Comparison of ENCODE assay signal across 10 cellular contexts in genomic region chr3:190863119-190863465, GRCh38. TPM values are rescaled to one million over a fixed set of nuclear protein-coding genes. Genes with fewer than 3 reads are reported as not detected.
DNase-seq lines count a peak whose midpoint lies in the region; ATAC-seq, FAIRE-seq and TF ChIP-seq lines count a peak whose summit lies in the region.
"Had no signal": no experiment of that assay in that cellular context is flagged by ENCODE, and none has a peak within 500 bp of the region (broad histone marks: within the 10 kb centered on the region; RNA-seq: fewer than 3 reads in every experiment).

No MANE protein-coding gene starts in this region.

- peak overlapping the region; percentile 93; the same call in 1 of the 2 replicates for H2AFZ ChIP-seq in GM23338

- H3K79me2 ChIP-seq in GM23338 (replicated peaks; ENCODE audit: insufficient read depth), result no peaks in the 10 kb centered on the region

- H3K27me3 ChIP-seq in GM23338 (ENCODE audit: insufficient read depth) (peaks cover 52% of the 10 kb centered on the region), gastroesophageal sphincter (no peaks in the 10 kb centered on the region), sigmoid colon (no peaks in the 10 kb centered on the region)

- H3K27me3 Mint-ChIP-seq in GM23338 (ENCODE audit: insufficient read depth, low read depth, poor library complexity), result peaks cover 10% of the 10 kb centered on the region

- H3K27ac ChIP-seq in GM23338 (ENCODE audit: low read depth) (no peak overlapping the region), SK-N-MC (no peak overlapping the region), gastroesophageal sphincter (peak overlapping the region; percentile 63 to 92 (median 88)), sigmoid colon (peak overlapping the region; percentile 75 to 82 (median 80))

- H3K4me2 ChIP-seq in GM23338, result peak overlapping the region; percentile 88

- H3K4me1 ChIP-seq in GM23338 (ENCODE audit: insufficient read depth) (peaks cover 13% of the 10 kb centered on the region), gastroesophageal sphincter (peaks cover 0 to 11% (median 0%) of the 10 kb centered on the region in 3 donors), sigmoid colon (peaks cover 0 to 9% (median 0%) of the 10 kb centered on the region in 4 donors)

- no peaks in the 10 kb centered on the region for H4K20me1 ChIP-seq in GM23338 (replicated peaks; ENCODE audit: insufficient read depth)

- H3K36me3 ChIP-seq in GM23338 (ENCODE audit: insufficient read depth) (no peaks in the 10 kb centered on the region), SK-N-MC (ENCODE audit: insufficient read depth, low read length) (no peaks in the 10 kb centered on the region), gastroesophageal sphincter (no peaks in the 10 kb centered on the region), sigmoid colon (no peaks in the 10 kb centered on the region)

- no peaks in the 10 kb centered on the region for H3K36me3 Mint-ChIP-seq in GM23338 (ENCODE audit: low read depth)

- no peaks in the 10 kb centered on the region for H3K9me2 ChIP-seq in GM23338 (ENCODE audit: insufficient read depth)

- FAIRE-seq in D721Med (lab: Jason Lieb, UNC), result no peak

- H3F3A ChIP-seq in GM23338 (replicated peaks; ENCODE audit: low read depth), result no peaks in the 10 kb centered on the region

- no peak for TF ChIP-seq CTCF in GM23338 (conservative IDR thresholded peaks at IDR 0.05; ENCODE audit: low read depth in 2 of 2)
- no peak for TF ChIP-seq CTCF in gastroesophageal sphincter (IDR thresholded peaks at IDR 0.05)
- no peak for TF ChIP-seq CTCF in sigmoid colon (IDR thresholded peaks at IDR 0.05)
- no peak for TF ChIP-seq CTCF in D721Med (IDR thresholded peaks at IDR 0.05; ENCODE audit: insufficient read depth, missing control alignments)

- TF ChIP-seq EP300 in gastroesophageal sphincter (IDR thresholded peaks at IDR 0.05) (no peak), sigmoid colon (IDR thresholded peaks at IDR 0.05) (no peak)

- peak overlapping the region; percentile 82 for H3K4me3 Mint-ChIP-seq in GM23338

- H3K4me3 ChIP-seq in GM23338 (peak overlapping the region; percentile 84), SK-N-MC (peak overlapping the region; percentile 76), gastroesophageal sphincter (peak overlapping the region; percentile 57 to 79), sigmoid colon (peak overlapping the region; percentile 49 to 86 (median 77))

- H3K9me3 ChIP-seq in SK-N-MC (ENCODE audit: low read depth, low read length) (no peaks in the 10 kb centered on the region), gastroesophageal sphincter (no peaks in the 10 kb centered on the region), sigmoid colon (no peaks in the 10 kb centered on the region)

- peaks cover 19% of the 10 kb centered on the region for H3K4me1 Mint-ChIP-seq in GM23338

- ATAC-seq in GM23338 (no peak), gastroesophageal sphincter (no peak), GM18505 (IDR thresholded peaks at IDR 0.05; ENCODE audit: unreplicated experiment) (no peak), GM21423 (IDR thresholded peaks at IDR 0.05; ENCODE audit: unreplicated experiment) (no peak)

- H3K27ac Mint-ChIP-seq in GM23338, result no peak overlapping the region

- DNase-seq in GM23338 (ENCODE audit: low spot score) (no peak), SK-N-MC (ENCODE audit: low read depth, low spot score) (no peak), sigmoid colon (no peak), NCI-H446 (lab: John Stamatoyannopoulos, UW) (no peak), D721Med (ENCODE audit: insufficient read length, low spot score) (no peak)

- no peaks in the 10 kb centered on the region for H3K9me3 Mint-ChIP-seq in GM23338

- WGBS in gastroesophageal sphincter (ENCODE audit: low coverage in 1 of 2), 2 donors, result 3 to 4% methylated on average over 6 of the region's 6 CpGs
- WGBS in sigmoid colon, 2 donors, result 7 to 13% methylated on average over 6 of the region's 6 CpGs

- H3K9ac ChIP-seq in SK-N-MC (ENCODE audit: insufficient read length), result peak overlapping the region; percentile 52

- TF ChIP-seq POLR2A in gastroesophageal sphincter (IDR thresholded peaks at IDR 0.05), result no peak
- no peak for TF ChIP-seq POLR2A in sigmoid colon (IDR thresholded peaks at IDR 0.05)
- no peak for TF ChIP-seq POLR2A in GM18505 (IDR thresholded peaks at IDR 0.05; ENCODE audit: borderline replicate concordance, extremely low read depth, insufficient read depth, insufficient read length)

- intact Hi-C loops in sigmoid colon (cut with DNase I), result loop anchor here (5.0 kb wide), 1 partner anchor 901 kb away; no protein-coding TSS in a partner anchor

TF ChIP-seq in GM23338, 12 proteins besides CTCF, POLR2A, EP300 and RAD21 (continues in another document):
- no peak for TF ChIP-seq ETS1 (IDR thresholded peaks at IDR 0.05)
- no peak for TF ChIP-seq CREB1 (CRISPR knock-in tag; IDR thresholded peaks at IDR 0.05; ENCODE audit: low read depth)
- no peak for TF ChIP-seq EZH2 (IDR thresholded peaks at IDR 0.05; ENCODE audit: low read depth, unreplicated experiment)
- no peak for TF ChIP-seq REST (IDR thresholded peaks at IDR 0.05; ENCODE audit: unreplicated experiment)
- TF ChIP-seq JUNB (IDR thresholded peaks at IDR 0.05; ENCODE audit: unreplicated experiment), result no peak
- TF ChIP-seq NANOG (IDR thresholded peaks at IDR 0.05; ENCODE audit: borderline replicate concordance), result no peak
- no peak for TF ChIP-seq POLR2AphosphoS5 (IDR thresholded peaks at IDR 0.05; ENCODE audit: low read depth)
- TF ChIP-seq EZH2phosphoT487 (IDR thresholded peaks at IDR 0.05; ENCODE audit: unreplicated experiment), result no peak

RNA-seq across cellular contexts. Expression of gene GMNC, which starts 0.6 kb away (rescaled TPM):
- total RNA-seq in GM23338 (2014; rRNA removed; shearing (Covaris generic)), result 0.31 and 0.47 TPM in 2 replicates
- 0.13 TPM in 1 of 2 replicates, not detected in the other for polyA plus RNA-seq in GM23338 (2016; fragmentation: Nextera tagmentation; extraction: Ambion mirVana)
- not detected for total RNA-seq in gastroesophageal sphincter
- total RNA-seq in sigmoid colon, result not detected
- polyA plus RNA-seq in sigmoid colon, result under 1 TPM in 1 of 3 donors, not detected in 2; 0.01 TPM
- total RNA-seq: pulmonary artery endothelial cell; T-helper 1 cell treated with Interleukin-12 subunit alpha and Interleukin-12 subunit beta and Interleukin-4 antibody, amounts not matched to agents 30 ng/mL and 1 ng/mL, for 36 hours had no signal

Comparison
In these comparisons a context has a peak if more than half of its experiments do, and no peak if none do; other contexts are left out.
1. H3K27ac ChIP-seq: peak in gastroesophageal sphincter (4 of 4) and sigmoid colon (4 of 4); none in GM23338 (single experiment) and SK-N-MC (single experiment).
2. Peak in every context shown above with its lines, with median percentiles within 50 percentile points of each other: H3K4me3 ChIP-seq.